ENCODE assay signal across 21 cellular contexts in the genomic region with DNA sequence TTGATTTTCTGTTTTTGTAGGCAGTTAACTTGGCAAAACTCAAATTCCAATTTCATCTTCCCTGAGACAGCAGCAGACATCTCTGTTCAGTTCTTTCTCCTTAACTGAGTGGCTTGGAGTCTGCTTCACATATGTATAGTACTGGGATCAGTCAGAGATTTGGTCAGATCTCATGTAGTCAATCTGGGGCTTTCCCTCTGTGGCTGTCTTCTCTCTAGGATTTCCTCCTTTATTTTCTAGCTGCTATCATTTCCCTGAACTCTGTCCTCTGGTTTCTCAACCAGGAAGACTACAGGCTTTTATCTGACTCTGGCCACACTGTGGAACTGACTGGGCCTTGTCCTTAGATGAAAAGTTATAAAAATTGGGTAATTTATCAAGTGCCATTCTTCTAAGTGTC.
"Had no signal": no experiment of that assay in that cellular context is flagged by ENCODE, and none has a peak within 500 bp of the region (broad histone marks: within the 10 kb centered on the region; RNA-seq: fewer than 3 reads in every experiment).

No MANE protein-coding gene starts in this region.

- H3K4me3 Mint-ChIP-seq: activated naive CD4-positive, alpha-beta T cell treated with anti-CD3 and anti-CD28 coated beads for 36 hours; activated naive CD8-positive, alpha-beta T cell treated with anti-CD3 and anti-CD28 coated beads, Interleukin-2, amount 50 U/mL, for 24 hours; activated T-cell treated with anti-CD3 and anti-CD28 coated beads, Interleukin-2, amount 50 U/mL, for 24 hours; brain; stimulated activated memory B cell treated with anti-CD40 and anti-IgM and Interleukin-4, amounts not matched to agents 10 μg/mL and 1 μg/mL and 100 μg/mL, for 72 hours had no signal

- H3K9me3 ChIP-seq: gastrocnemius medialis, SJSA1 had no signal

- H3K36me3 Mint-ChIP-seq: stimulated activated memory B cell treated with anti-CD40 and anti-IgM and Interleukin-4, amounts not matched to agents 10 μg/mL and 1 μg/mL and 100 μg/mL, for 72 hours had no signal

- H3K36me3 ChIP-seq: gastrocnemius medialis, left ventricle myocardium inferior, SJSA1, upper lobe of right lung, WERI-Rb-1 had no signal

- H3K27me3 Mint-ChIP-seq: brain had no signal

- H3K4me3 ChIP-seq: gastrocnemius medialis, left ventricle myocardium inferior, SJSA1, upper lobe of right lung had no signal

- H3K4me1 Mint-ChIP-seq: activated naive CD8-positive, alpha-beta T cell treated with anti-CD3 and anti-CD28 coated beads, Interleukin-2, amount 50 U/mL, for 24 hours; stimulated activated memory B cell treated with anti-CD40 and anti-IgM and Interleukin-4, amounts not matched to agents 10 μg/mL and 1 μg/mL and 100 μg/mL, for 72 hours had no signal

- ATAC-seq: activated naive CD8-positive, alpha-beta T cell treated with anti-CD3 and anti-CD28 coated beads, Interleukin-2, amount 50 U/mL, for 24 hours; gastrocnemius medialis; right cardiac atrium; stimulated activated memory B cell treated with anti-CD40 and anti-IgM and Interleukin-4, amounts not matched to agents 10 μg/mL and 1 μg/mL and 100 μg/mL, for 72 hours; upper lobe of right lung had no signal

- DNase-seq: activated CD4-positive, CD25-positive, alpha-beta regulatory T cell treated with anti-CD3 and anti-CD28 coated beads, Interleukin-2, amount 50 U/mL, for 72 hours; activated effector memory CD4-positive, alpha-beta T cell treated with Interleukin-2 at 50 U/mL for 16 hours; activated naive CD4-positive, alpha-beta T cell treated with anti-CD3 and anti-CD28 coated beads for 36 hours; activated naive CD8-positive, alpha-beta T cell treated with anti-CD3 and anti-CD28 coated beads, Interleukin-2, amount 50 U/mL, for 24 hours; activated T-cell treated with anti-CD3 and anti-CD28 coated beads, Interleukin-2, amount 50 U/mL, for 24 hours; anterior cingulate cortex; caudate nucleus; dermis blood vessel endothelial cell; effector CD8-positive, alpha-beta T cell; gastrocnemius medialis; head of caudate nucleus; kidney; left ventricle myocardium inferior; nucleus accumbens; right cardiac atrium; stimulated activated CD4-positive, alpha-beta T cell treated with anti-CD3 and anti-CD28 coated beads, Interleukin-1b, Interleukin-23, amount 100 ng/mL, for 48 hours; upper lobe of right lung; WERI-Rb-1 had no signal

- H3K27ac Mint-ChIP-seq: activated naive CD4-positive, alpha-beta T cell treated with anti-CD3 and anti-CD28 coated beads for 36 hours; activated naive CD8-positive, alpha-beta T cell treated with anti-CD3 and anti-CD28 coated beads, Interleukin-2, amount 50 U/mL, for 24 hours; activated T-cell treated with anti-CD3 and anti-CD28 coated beads, Interleukin-2, amount 50 U/mL, for 24 hours; brain; stimulated activated memory B cell treated with anti-CD40 and anti-IgM and Interleukin-4, amounts not matched to agents 10 μg/mL and 1 μg/mL and 100 μg/mL, for 72 hours had no signal

- H3K4me1 ChIP-seq: upper lobe of right lung had no signal
